In the genomic region with DNA sequence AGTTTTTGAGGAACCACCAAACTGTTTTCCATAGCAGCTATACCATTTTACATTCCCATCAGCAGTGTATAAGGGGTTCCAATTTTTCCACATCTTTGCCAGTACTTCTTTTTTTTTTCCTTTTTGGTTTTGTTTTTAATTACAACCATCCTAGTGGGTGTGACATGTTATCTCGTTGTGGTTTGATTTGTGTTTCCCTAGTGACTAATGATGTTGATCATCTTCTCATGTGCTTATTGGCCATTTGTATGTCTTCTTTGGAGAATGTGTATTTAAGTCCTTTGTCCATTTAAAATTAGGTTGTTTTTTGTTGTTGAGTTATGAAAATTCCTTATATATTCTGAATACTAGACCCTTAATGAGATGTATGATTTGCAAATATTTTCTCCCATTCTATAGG, we compare ENCODE assay signal across 14 cellular contexts. TPM values are rescaled to one million over a fixed set of nuclear protein-coding genes. Genes with fewer than 3 reads are reported as not detected.
DNase-seq lines count a peak whose midpoint lies in the region; ATAC-seq, FAIRE-seq and TF ChIP-seq lines count a peak whose summit lies in the region.
"Had no signal": no experiment of that assay in that cellular context is flagged by ENCODE, and none has a peak within 500 bp of the region (broad histone marks: within the 10 kb centered on the region; RNA-seq: fewer than 3 reads in every experiment).

No MANE protein-coding gene starts in this region.

- in situ Hi-C loops in HepG2 (cut with HindIII; ENCODE audit: extremely low pct_ligation_motif_present, low pct_unique_long_range_greater_than_20kb) = no loop called here

- 93% methylated on average over 1 of the region's 1 CpG for WGBS in HepG2 (ENCODE audit: low lambda C conversion rate)

- peak overlapping the region; percentile 86 to 98 (median 92) for H3K27ac Mint-ChIP-seq in CD14-positive monocyte
- H3K27ac Mint-ChIP-seq in activated CD4-positive, alpha-beta memory T cell treated with anti-CD3 and anti-CD28 coated beads, Interleukin-2, amount 10 ng/mL, durations not matched to agents 7 days and 5 days = no peak overlapping the region

- H3K36me3 Mint-ChIP-seq in CD14-positive monocyte = peaks cover 2 to 6% of the 10 kb centered on the region in 2 donors
- H3K36me3 Mint-ChIP-seq in activated CD4-positive, alpha-beta memory T cell treated with anti-CD3 and anti-CD28 coated beads, Interleukin-2, amount 10 ng/mL, durations not matched to agents 7 days and 5 days (ENCODE audit: low read depth) = peaks cover 30% of the 10 kb centered on the region

- TF ChIP-seq EP300 in HepG2 (IDR thresholded peaks at IDR 0.05; ENCODE audit: low read depth in 2 of 2, low read length in 2 of 2) (no peak), HepG2 (CRISPR knock-in tag; IDR thresholded peaks at IDR 0.05; ENCODE audit: borderline replicate concordance) (no peak)

- H3K4me3 Mint-ChIP-seq in CD14-positive monocyte = no peak overlapping the region
- no peak overlapping the region for H3K4me3 Mint-ChIP-seq in activated CD4-positive, alpha-beta memory T cell treated with anti-CD3 and anti-CD28 coated beads, Interleukin-2, amount 10 ng/mL, durations not matched to agents 7 days and 5 days

- no peak overlapping the region for H3K27ac ChIP-seq in HepG2 (ENCODE audit: extremely low read length, insufficient read depth, low read length)
- H3K27ac ChIP-seq in WERI-Rb-1 = no peak overlapping the region

- H3K9me3 ChIP-seq in HepG2 (ENCODE audit: low read length) (no peaks in the 10 kb centered on the region), WERI-Rb-1 (ENCODE audit: severe bottlenecking) (no peaks in the 10 kb centered on the region)

- H3K36me3 ChIP-seq in HepG2 (replicated peaks in 1 of 2; ENCODE audit: control insufficient read depth in 1 of 2, insufficient read depth in 2 of 2, low read length in 2 of 2) (no peaks in the 10 kb centered on the region), WERI-Rb-1 (no peaks in the 10 kb centered on the region)

- no peak for TF ChIP-seq CTCF in CD14-positive monocyte (IDR thresholded peaks at IDR 0.05)
- no peak for TF ChIP-seq CTCF in HepG2 (CRISPR knock-in tag; IDR thresholded peaks at IDR 0.05)
- no peak for TF ChIP-seq CTCF in WERI-Rb-1 (IDR thresholded peaks at IDR 0.05; ENCODE audit: low read depth, low read length)

- no peak for TF ChIP-seq RAD21 in HepG2 (CRISPR knock-in tag; IDR thresholded peaks at IDR 0.05)

- POLR2A ChIA-PET in HepG2 (lab: Yijun Ruan, JAX) = interaction anchor here (2.0 kb wide), 1 partner anchor 10 kb away, joined by 11 read pairs; no protein-coding TSS in a partner anchor
- POLR2A ChIA-PET in activated CD4-positive, alpha-beta memory T cell treated with anti-CD3 and anti-CD28 coated beads, Interleukin-2, amount 10 ng/mL, durations not matched to agents 7 days and 5 days (lab: Charles Lee) = interaction anchor here (0.6 kb wide), 1 partner anchor 50 kb away, joined by 3 read pairs; no protein-coding TSS in a partner anchor

- peaks cover 16% of the 10 kb centered on the region for H3K79me2 ChIP-seq in HepG2 (ENCODE audit: insufficient read depth, low read length)

- peaks cover 60% of the 10 kb centered on the region for H3K4me1 ChIP-seq in HepG2 (ENCODE audit: insufficient read depth, low read length)

- H3K27me3 ChIP-seq in HepG2 (ENCODE audit: control insufficient read depth in 1 of 2, insufficient read depth in 2 of 2, low read length in 2 of 2) (no peaks in the 10 kb centered on the region), WERI-Rb-1 (ENCODE audit: insufficient read depth, low read depth, severe bottlenecking) (no peaks in the 10 kb centered on the region)

- no peaks in the 10 kb centered on the region for H4K20me1 ChIP-seq in HepG2 (ENCODE audit: insufficient read depth, low read length)

- CTCF ChIA-PET in HepG2 (lab: Yijun Ruan, JAX; ENCODE audit: low intra/inter-chr PET ratio, low total read pairs) = no interaction called here
- CTCF ChIA-PET in activated CD4-positive, alpha-beta memory T cell treated with anti-CD3 and anti-CD28 coated beads, Interleukin-2, amount 10 ng/mL, durations not matched to agents 7 days and 5 days (lab: Charles Lee) = interaction anchor here (1.4 to 1.8 kb wide), 2 partner anchors 60 to 65 kb away, joined by 4 to 8 read pairs; a partner anchor contains a TSS

- H2AFZ ChIP-seq in HepG2 (ENCODE audit: low read length) = no peak overlapping the region

- no peak overlapping the region for H3K4me2 ChIP-seq in HepG2 (ENCODE audit: low read depth, low read length)

- no peak for FAIRE-seq in HepG2 (lab: Jason Lieb, UNC)
- FAIRE-seq: kidney, urothelium cell line had no signal

- DNase-seq in CD14-positive monocyte (ENCODE audit: low spot score) (no peak), HCEC 1CT (peak; percentile 12), amniotic epithelial cell (ENCODE audit: low read depth) (peak; percentile 30), HepG2 (ENCODE audit: low spot score) (no peak), WERI-Rb-1 (no peak), hippocampal formation (lab: John Stamatoyannopoulos, UW) (no peak)
- no peak for DNase-seq in activated CD4-positive, alpha-beta memory T cell treated with anti-CD3 and anti-CD28 coated beads, Interleukin-2, amount 10 ng/mL, durations not matched to agents 7 days and 5 days
- no peak for DNase-seq in activated CD4-positive, alpha-beta T cell treated with anti-CD3 and anti-CD28 coated beads, Interleukin-2, amount 50 U/mL, for 1 hour
- DNase-seq: activated CD4-positive, CD25-positive, alpha-beta regulatory T cell treated with anti-CD3 and anti-CD28 coated beads, Interleukin-2, amount 50 U/mL, for 72 hours; activated T-cell treated with anti-CD3 and anti-CD28 coated beads, Interleukin-2, amount 50 U/mL, for 48 hours; aorta; H7; kidney had no signal

- H3K9ac ChIP-seq in HepG2 (ENCODE audit: insufficient read depth, low read depth, low read length) = no peak overlapping the region

- ATAC-seq in HepG2 = no peak

- H3K4me1 Mint-ChIP-seq in CD14-positive monocyte = peaks cover 86% of the 10 kb centered on the region
- peaks cover 57% of the 10 kb centered on the region for H3K4me1 Mint-ChIP-seq in activated CD4-positive, alpha-beta memory T cell treated with anti-CD3 and anti-CD28 coated beads, Interleukin-2, amount 10 ng/mL, durations not matched to agents 7 days and 5 days

- H3K27me3 Mint-ChIP-seq in CD14-positive monocyte (ENCODE audit: low read depth in 3 of 3) = no peaks in the 10 kb centered on the region
- no peaks in the 10 kb centered on the region for H3K27me3 Mint-ChIP-seq in activated CD4-positive, alpha-beta memory T cell treated with anti-CD3 and anti-CD28 coated beads, Interleukin-2, amount 10 ng/mL, durations not matched to agents 7 days and 5 days

- intact Hi-C loops in CD14-positive monocyte (cut with micrococcal nuclease) = no loop called here
- intact Hi-C loops in HepG2 (cut with micrococcal nuclease; ENCODE audit: unreplicated experiment) = no loop called here

- no TSS peak for BruUV-seq in HepG2 (replicated peaks; lab: Mats Ljungman, UMichigan)

- no peaks in the 10 kb centered on the region for H3K9me3 Mint-ChIP-seq in CD14-positive monocyte
- H3K9me3 Mint-ChIP-seq in activated CD4-positive, alpha-beta memory T cell treated with anti-CD3 and anti-CD28 coated beads, Interleukin-2, amount 10 ng/mL, durations not matched to agents 7 days and 5 days = no peaks in the 10 kb centered on the region

- TF ChIP-seq POLR2A in HepG2 (IDR thresholded peaks at IDR 0.05; ENCODE audit: insufficient read depth in 1 of 2, low read depth in 2 of 2, low read length in 2 of 2) = no peak

- H3K4me3 ChIP-seq in HepG2 (replicated peaks in 1 of 3; ENCODE audit: insufficient read depth in 1 of 3, low read depth in 2 of 3, low read length in 3 of 3) (no peak overlapping the region), WERI-Rb-1 (ENCODE audit: low read depth, low read length) (no peak overlapping the region)

TF ChIP-seq in HepG2, 621 proteins besides CTCF, POLR2A, EP300 and RAD21 (continues in another document):
- TF ChIP-seq, protein P1, sequence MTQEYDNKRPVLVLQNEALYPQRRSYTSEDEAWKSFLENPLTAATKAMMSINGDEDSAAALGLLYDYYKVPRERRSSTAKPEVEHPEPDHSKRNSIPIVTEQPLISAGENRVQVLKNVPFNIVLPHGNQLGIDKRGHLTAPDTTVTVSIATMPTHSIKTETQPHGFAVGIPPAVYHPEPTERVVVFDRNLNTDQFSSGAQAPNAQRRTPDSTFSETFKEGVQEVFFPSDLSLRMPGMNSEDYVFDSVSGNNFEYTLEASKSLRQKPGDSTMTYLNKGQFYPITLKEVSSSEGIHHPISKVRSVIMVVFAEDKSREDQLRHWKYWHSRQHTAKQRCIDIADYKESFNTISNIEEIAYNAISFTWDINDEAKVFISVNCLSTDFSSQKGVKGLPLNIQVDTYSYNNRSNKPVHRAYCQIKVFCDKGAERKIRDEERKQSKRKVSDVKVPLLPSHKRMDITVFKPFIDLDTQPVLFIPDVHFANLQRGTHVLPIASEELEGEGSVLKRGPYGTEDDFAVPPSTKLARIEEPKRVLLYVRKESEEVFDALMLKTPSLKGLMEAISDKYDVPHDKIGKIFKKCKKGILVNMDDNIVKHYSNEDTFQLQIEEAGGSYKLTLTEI (CRISPR knock-in tag; conservative IDR thresholded peaks at IDR 0.05) = no peak

RNA-seq across cellular contexts. Expression of a gene that starts 59.3 kb away (rescaled TPM):
- polyA plus RNA-seq in CD14-positive monocyte (10 to 100 TPM; 14.0 to 21.0 TPM), HepG2 (2011; rRNA removed) (28.5 and 33.3 TPM in 2 replicates)
- 16.3 and 19.2 TPM in 2 replicates for total RNA-seq in HepG2 (2016; rRNA removed; fragmentation: Illumina TruSeq; extraction: Trizol)
- total RNA-seq in HepG2 (2016; cell fraction: cytosol; rRNA removed; fragmentation: Illumina TruSeq; extraction: Trizol; ENCODE audit: low read depth) = 4.1 and 5.8 TPM in 2 replicates
- total RNA-seq in HepG2 (2016; cell fraction: insoluble cytoplasmic fraction; rRNA removed; fragmentation: Illumina TruSeq; extraction: Trizol) = 10.3 and 20.0 TPM in 2 replicates
- 9.1 and 11.2 TPM in 2 replicates for total RNA-seq in HepG2 (2016; cell fraction: membrane; rRNA removed; fragmentation: Illumina TruSeq; extraction: Trizol)
- 32.4 and 32.5 TPM in 2 replicates for total RNA-seq in HepG2 (2016; cell fraction: nucleus; rRNA removed; fragmentation: Illumina TruSeq; extraction: Trizol)
- polyA plus RNA-seq in HepG2 (2011; cell fraction: cytosol; rRNA removed) = 25.0 and 31.9 TPM in 2 replicates
- 53.3 and 57.1 TPM in 2 replicates for polyA plus RNA-seq in HepG2 (2011; cell fraction: nucleus; rRNA removed)
- 41.4 and 42.4 TPM in 2 replicates for polyA plus RNA-seq in HepG2 (2012)
- 2.6 TPM in 2 replicates for polyA plus RNA-seq in HepG2 (2016; cell fraction: cytosol; fragmentation: Illumina TruSeq; extraction: Trizol; ENCODE audit: low read depth)
- polyA plus RNA-seq in HepG2 (2016; cell fraction: insoluble cytoplasmic fraction; fragmentation: Illumina TruSeq; extraction: Trizol; ENCODE audit: low read depth) = 10.3 and 12.6 TPM in 2 replicates
- polyA plus RNA-seq in HepG2 (2016; cell fraction: membrane; fragmentation: Illumina TruSeq; extraction: Trizol; ENCODE audit: low read depth) = 7.0 and 7.4 TPM in 2 replicates
- polyA plus RNA-seq in HepG2 (2016; cell fraction: nucleus; fragmentation: Illumina TruSeq; extraction: Trizol; ENCODE audit: insufficient read depth, low read depth) = 37.7 and 37.8 TPM in 2 replicates
- 46.4 and 107 TPM in 2 replicates for polyA minus RNA-seq in HepG2 (2011; rRNA and poly(A)+ RNA removed; ENCODE audit: low replicate concordance)
- polyA minus RNA-seq in HepG2 (2011; cell fraction: cytosol; rRNA and poly(A)+ RNA removed) = 35.8 and 57.5 TPM in 2 replicates
- polyA minus RNA-seq in HepG2 (2011; cell fraction: nucleus; rRNA and poly(A)+ RNA removed) = 43.4 and 64.5 TPM in 2 replicates
- 100 to 1,000 TPM; 111 to 113 TPM for total RNA-seq in activated CD4-positive, alpha-beta memory T cell treated with anti-CD3 and anti-CD28 coated beads, Interleukin-2, amount 10 ng/mL, durations not matched to agents 7 days and 5 days

Comparison
In these comparisons a context has a peak if more than half of its experiments do, and no peak if none do; other contexts are left out.
1. DNase-seq: peak in HCEC 1CT (single experiment) and amniotic epithelial cell (single experiment); none in CD14-positive monocyte (single experiment), HepG2 (single experiment), activated CD4-positive, alpha-beta memory T cell treated with anti-CD3 and anti-CD28 coated beads, Interleukin-2, amount 10 ng/mL, durations not matched to agents 7 days and 5 days (single experiment), WERI-Rb-1 (single experiment), hippocampal formation (0 of 2) and activated CD4-positive, alpha-beta T cell treated with anti-CD3 and anti-CD28 coated beads, Interleukin-2, amount 50 U/mL, for 1 hour (single experiment).